1 cellular context compared by ENCODE assay signal in genomic region chr1:1430114-1430982, GRCh38.
TF ChIP-seq lines count a peak whose summit lies in the region.

No MANE protein-coding gene starts in this region.

TF ChIP-seq in HepG2, 621 proteins besides CTCF, POLR2A, EP300 and RAD21 (continued from another document and continues in another):
- TF ChIP-seq SKIL (CRISPR knock-in tag; IDR thresholded peaks at IDR 0.05; ENCODE audit: borderline replicate concordance) (peak; percentile 54), SAP130 (CRISPR knock-in tag; IDR thresholded peaks at IDR 0.05; ENCODE audit: low read depth) (peak; percentile 70), ZFP36L1 (CRISPR knock-in tag; IDR thresholded peaks at IDR 0.05) (0 out of 2 replicates have a peak, but pooled peaks have one; percentile 28), IRX3 (CRISPR knock-in tag; IDR thresholded peaks at IDR 0.05; ENCODE audit: borderline replicate concordance, low read depth) (no peak), ATAD3A (CRISPR knock-in tag; IDR thresholded peaks at IDR 0.05) (no peak), ZNF646 (CRISPR knock-in tag; IDR thresholded peaks at IDR 0.05) (no peak), RXRA (CRISPR knock-in tag; IDR thresholded peaks at IDR 0.05) (peak; percentile 72), FOXP4 (CRISPR knock-in tag; IDR thresholded peaks at IDR 0.05) (peak; percentile 11; the same call in 1 of the 2 replicates), ZNF580 (CRISPR knock-in tag; IDR thresholded peaks at IDR 0.05; ENCODE audit: borderline replicate concordance, low read depth) (peak; percentile 50; the same call in 1 of the 2 replicates), ZBTB7B (CRISPR knock-in tag; IDR thresholded peaks at IDR 0.05) (peak; percentile 33), GZF1 (CRISPR knock-in tag; IDR thresholded peaks at IDR 0.05) (no peak), EED (CRISPR knock-in tag; IDR thresholded peaks at IDR 0.05) (no peak), ZNF770 (CRISPR knock-in tag; IDR thresholded peaks at IDR 0.05) (peak; percentile 93), AGO1 (IDR thresholded peaks at IDR 0.05; ENCODE audit: low read depth, low read length, poor library complexity, severe bottlenecking) (peak; percentile 100), ZNF326 (CRISPR knock-in tag; IDR thresholded peaks at IDR 0.05; ENCODE audit: borderline replicate concordance) (peak; percentile 60; the same call in 1 of the 2 replicates), HNF4G (IDR thresholded peaks at IDR 0.05; ENCODE audit: borderline replicate concordance, low read depth, low read length) (no peak), HNF4G (CRISPR knock-in tag; IDR thresholded peaks at IDR 0.05; ENCODE audit: borderline replicate concordance, low read depth) (no peak; the same call in 1 of the 2 replicates), ZSCAN21 (CRISPR knock-in tag; IDR thresholded peaks at IDR 0.05; ENCODE audit: borderline replicate concordance) (peak; percentile 70; the same call in 1 of the 2 replicates), HNRNPLL (IDR thresholded peaks at IDR 0.05; ENCODE audit: low read depth, low read length, poor library complexity, severe bottlenecking) (peak; percentile 36), ZIK1 (CRISPR knock-in tag; IDR thresholded peaks at IDR 0.05; ENCODE audit: borderline replicate concordance, low read depth) (no peak), THAP8 (CRISPR knock-in tag; IDR thresholded peaks at IDR 0.05; ENCODE audit: borderline replicate concordance) (peak; percentile 71; the same call in 1 of the 2 replicates), ZNF589 (CRISPR knock-in tag; conservative IDR thresholded peaks at IDR 0.05) (no peak; the same call in 1 of the 2 replicates), AGO2 (optimal IDR thresholded peaks at IDR 0.05; ENCODE audit: low read depth, low read length) (peak; percentile 100), NR2F6 (IDR thresholded peaks at IDR 0.05) (0 out of 2 replicates have a peak, but pooled peaks have one; percentile 57), NR2F6 (CRISPR knock-in tag; IDR thresholded peaks at IDR 0.05) (peak; percentile 77), ZNF883 (CRISPR knock-in tag; IDR thresholded peaks at IDR 0.05; ENCODE audit: not compliant biosample characterization) (peak; percentile 24), ARID4A (CRISPR knock-in tag; IDR thresholded peaks at IDR 0.05; ENCODE audit: borderline replicate concordance) (peak; percentile 28; the same call in 1 of the 2 replicates), ZNF547 (CRISPR knock-in tag; IDR thresholded peaks at IDR 0.05) (peak; percentile 28), GATAD1 (CRISPR knock-in tag; IDR thresholded peaks at IDR 0.05) (peak; percentile 38; the same call in 1 of the 2 replicates), ETV5 (CRISPR knock-in tag; IDR thresholded peaks at IDR 0.05; ENCODE audit: borderline replicate concordance) (peak; percentile 8; the same call in 1 of the 2 replicates), HNF4A (CRISPR knock-in tag; IDR thresholded peaks at IDR 0.05) (peak; percentile 66; the same call in 1 of the 2 replicates), PHF8 (CRISPR knock-in tag; IDR thresholded peaks at IDR 0.05) (peak; percentile 66), SIN3A (IDR thresholded peaks at IDR 0.05; ENCODE audit: borderline replicate concordance, low read depth, low read length) (0 out of 2 replicates have a peak, but pooled peaks have one; percentile 2), ZNF503 (CRISPR knock-in tag; IDR thresholded peaks at IDR 0.05) (peak; percentile 45; the same call in 1 of the 2 replicates), ZNF530 (CRISPR knock-in tag; IDR thresholded peaks at IDR 0.05; ENCODE audit: low read depth) (no peak), DBP (CRISPR knock-in tag; IDR thresholded peaks at IDR 0.05; ENCODE audit: not compliant biosample characterization) (no peak), NRL (CRISPR knock-in tag; IDR thresholded peaks at IDR 0.05; ENCODE audit: borderline replicate concordance) (peak; percentile 10; the same call in 1 of the 2 replicates), ZNF761 (CRISPR knock-in tag; conservative IDR thresholded peaks at IDR 0.05) (peak; percentile 51; the same call in 1 of the 2 replicates)
